12 cellular contexts compared by ENCODE assay signal in the genomic region with DNA sequence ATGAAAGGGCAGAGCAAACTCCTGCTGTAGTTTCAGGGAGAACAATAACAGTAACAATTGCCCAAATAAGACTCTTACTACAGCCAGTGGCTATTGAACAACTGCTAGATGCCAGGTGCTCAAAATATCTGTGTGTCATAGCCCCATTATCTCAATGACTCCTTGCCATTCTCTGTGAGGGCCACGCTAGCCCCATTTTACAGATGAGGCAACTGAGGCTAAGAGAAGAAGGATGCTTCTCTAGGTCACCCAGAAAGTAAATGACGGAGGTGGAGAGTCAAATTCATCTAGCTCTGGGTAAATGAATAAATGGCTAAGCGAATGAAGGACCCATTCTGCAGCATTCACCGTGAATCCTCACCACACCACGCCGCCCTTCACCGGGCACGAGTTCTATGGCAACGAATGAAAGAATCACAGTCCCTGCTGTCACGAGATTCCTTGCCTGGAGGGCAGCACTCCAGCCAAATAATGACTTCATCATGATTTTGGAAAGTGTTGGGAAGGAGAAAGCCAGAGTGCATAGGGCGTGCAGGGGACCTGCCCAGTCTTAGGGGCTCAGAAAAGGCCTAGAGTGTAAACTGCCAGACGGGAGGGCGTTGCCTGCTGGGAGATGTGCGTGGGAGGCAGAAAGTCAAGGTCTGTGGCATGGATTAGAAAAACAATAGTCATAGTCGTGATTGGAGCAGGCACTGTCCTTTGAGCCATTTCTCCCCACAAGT.
DNase-seq lines count a peak whose midpoint lies in the region; ATAC-seq, FAIRE-seq and TF ChIP-seq lines count a peak whose summit lies in the region.
"Had no signal": no experiment of that assay in that cellular context is flagged by ENCODE, and none has a peak within 500 bp of the region (broad histone marks: within the 10 kb centered on the region; RNA-seq: fewer than 3 reads in every experiment).

No MANE protein-coding gene starts in this region.

- peaks cover 83 to 94% of the 10 kb centered on the region in 2 experiments for H3K4me1 ChIP-seq in HCT116 (ENCODE audit: control insufficient read depth in 1 of 2, insufficient read depth in 2 of 2, low read length in 2 of 2)
- H3K4me1 ChIP-seq in kidney (ENCODE audit: control insufficient read depth in 1 of 2, insufficient read depth in 1 of 2, low read depth in 1 of 2, low read length in 2 of 2): peaks cover 0 to 9% of the 10 kb centered on the region in 2 donors
- peaks cover 32% of the 10 kb centered on the region for H3K4me1 ChIP-seq in suprapubic skin
- H3K4me1 ChIP-seq in mesendoderm (ENCODE audit: control insufficient read depth, low read depth, low read length): no peaks in the 10 kb centered on the region
- H3K4me1 ChIP-seq in CD8-positive, alpha-beta memory T cell (ENCODE audit: insufficient read depth, low read length): no peaks in the 10 kb centered on the region

- POLR2A ChIA-PET in HCT116 (lab: Charles Lee): interaction anchor here (1.6 to 4.0 kb wide), 2 partner anchors 13 to 296 kb away, joined by 3 to 10 read pairs; a partner anchor contains a TSS
- POLR2A ChIA-PET in CD8-positive, alpha-beta memory T cell (lab: Charles Lee): no interaction called here

- H3K79me1 ChIP-seq in mesendoderm (ENCODE audit: low read length): no peaks in the 10 kb centered on the region

- CTCF ChIA-PET in HCT116 (lab: Charles Lee): no interaction called here
- CTCF ChIA-PET in CD8-positive, alpha-beta memory T cell (lab: Charles Lee): no interaction called here

- peaks cover 2% of the 10 kb centered on the region for H3K36me3 Mint-ChIP-seq in effector memory CD8-positive, alpha-beta T cell (ENCODE audit: insufficient read depth)
- H3K36me3 Mint-ChIP-seq in CD8-positive, alpha-beta memory T cell: no peaks in the 10 kb centered on the region

- BruUV-seq in HCT116 (replicated peaks; lab: Mats Ljungman, UMichigan): no TSS peak

- H2BK120ac ChIP-seq in mesendoderm (ENCODE audit: low read depth, low read length): no peak overlapping the region

- TF ChIP-seq CTCF in HCT116 (IDR thresholded peaks at IDR 0.05 in 2 of 3, conservative IDR thresholded peaks at IDR 0.05 in 1 of 3; ENCODE audit: borderline replicate concordance in 1 of 3, insufficient read depth in 1 of 3, low read depth in 2 of 3, low read length in 2 of 3): no peak
- TF ChIP-seq CTCF in kidney (IDR thresholded peaks at IDR 0.05; ENCODE audit: borderline replicate concordance, extremely low read depth, insufficient read depth): no peak
- no peak for TF ChIP-seq CTCF in suprapubic skin (IDR thresholded peaks at IDR 0.05)

- H2AK5ac ChIP-seq in mesendoderm (ENCODE audit: low read length): no peak overlapping the region

- RAD21 ChIA-PET in HCT116 (lab: Charles Lee; ENCODE audit: low non-redundant PET in 1 of 2, low total read pairs in 2 of 2, uncharacterized antibody in 2 of 2, unreplicated experiment in 2 of 2): no interaction called here

- WGBS in suprapubic skin: 42% methylated on average over 15 of the region's 15 CpGs
- WGBS in mesendoderm (ENCODE audit: extremely low coverage, insufficient coverage, low lambda C conversion rate): no CpG with 5 or more reads among the region's 15 CpGs

- H3K9ac ChIP-seq in HCT116 (ENCODE audit: low read length) (peak overlapping the region; percentile 7; the same call in 1 of the 2 replicates), kidney (ENCODE audit: low read length in 2 of 2) (no peak overlapping the region), mesendoderm (ENCODE audit: low read length) (no peak overlapping the region)

- no peak overlapping the region for H3K18ac ChIP-seq in mesendoderm (ENCODE audit: low read length)

- H3K27ac ChIP-seq in HCT116 (ENCODE audit: low read depth, low read length) (peak overlapping the region; percentile 100), kidney (ENCODE audit: low read depth in 2 of 2, low read length in 2 of 2) (peak overlapping the region in 1 of 2 donors; percentile 25), suprapubic skin (peak overlapping the region; percentile 47), mesendoderm (ENCODE audit: low read depth, low read length) (no peak overlapping the region)
- no peak overlapping the region for H3K27ac ChIP-seq in CD8-positive, alpha-beta memory T cell (ENCODE audit: low read depth, low read length)

- TF ChIP-seq POLR2A in HCT116 (IDR thresholded peaks at IDR 0.05; ENCODE audit: borderline replicate concordance, extremely low read depth, insufficient read depth, insufficient read length) (no peak), suprapubic skin (IDR thresholded peaks at IDR 0.05) (no peak)

- H3K27me3 ChIP-seq in HCT116 (ENCODE audit: insufficient read depth, low read length) (no peaks in the 10 kb centered on the region), suprapubic skin (no peaks in the 10 kb centered on the region), mesendoderm (ENCODE audit: insufficient read depth, low read length, poor library complexity) (no peaks in the 10 kb centered on the region)
- H3K27me3 ChIP-seq in CD8-positive, alpha-beta memory T cell (ENCODE audit: insufficient read depth, low read length, poor library complexity, severe bottlenecking): no peaks in the 10 kb centered on the region

- no peak overlapping the region for H2BK5ac ChIP-seq in mesendoderm (ENCODE audit: low read length)

- no peak overlapping the region for H3K4me3 Mint-ChIP-seq in effector memory CD8-positive, alpha-beta T cell
- H3K4me3 Mint-ChIP-seq in CD8-positive, alpha-beta memory T cell: no peak overlapping the region

- H3K4me1 Mint-ChIP-seq in effector memory CD8-positive, alpha-beta T cell (ENCODE audit: low read depth in 2 of 2): peaks cover 4 to 6% of the 10 kb centered on the region in 2 donors
- H3K4me1 Mint-ChIP-seq in CD8-positive, alpha-beta memory T cell: peaks cover 0 to 4% (median 2%) of the 10 kb centered on the region in 3 donors

- H3K4me3 ChIP-seq in HCT116 (replicated peaks in 1 of 2; ENCODE audit: low read depth in 1 of 2, low read length in 2 of 2): no peak overlapping the region
- H3K4me3 ChIP-seq in kidney (ENCODE audit: low read length in 2 of 2): no peak overlapping the region
- no peak overlapping the region for H3K4me3 ChIP-seq in suprapubic skin
- no peak overlapping the region for H3K4me3 ChIP-seq in mesendoderm (ENCODE audit: low read length)
- no peak overlapping the region for H3K4me3 ChIP-seq in CD8-positive, alpha-beta memory T cell (ENCODE audit: low read length)
- H3K4me3 ChIP-seq: lung had no signal

- no peak overlapping the region for H3K23ac ChIP-seq in mesendoderm (ENCODE audit: low read length)

- H3K56ac ChIP-seq in mesendoderm (ENCODE audit: low read length): no peak overlapping the region

- TF ChIP-seq EP300 in suprapubic skin (IDR thresholded peaks at IDR 0.05): no peak

- H3K27ac Mint-ChIP-seq in effector memory CD8-positive, alpha-beta T cell: no peak overlapping the region
- H3K27ac Mint-ChIP-seq in CD8-positive, alpha-beta memory T cell: no peak overlapping the region

- no peak overlapping the region for H2BK15ac ChIP-seq in mesendoderm (replicated peaks; ENCODE audit: low read depth)

- no peaks in the 10 kb centered on the region for H4K20me1 ChIP-seq in HCT116 (ENCODE audit: insufficient read depth)

- H2AFZ ChIP-seq in HCT116 (ENCODE audit: low read depth, low read length, poor library complexity, severe bottlenecking): no peak overlapping the region

- H3K79me2 ChIP-seq in HCT116 (ENCODE audit: insufficient read depth, low read length) (no peaks in the 10 kb centered on the region), mesendoderm (ENCODE audit: control insufficient read depth, insufficient read depth, low read length) (no peaks in the 10 kb centered on the region)

- H3K4ac ChIP-seq in mesendoderm (ENCODE audit: low read depth, low read length): no peak overlapping the region

- no peak overlapping the region for H4K8ac ChIP-seq in mesendoderm (ENCODE audit: low read depth, low read length)

- peaks cover 0 to 9% of the 10 kb centered on the region in 2 experiments; a peak in 1 of 4 replicates for H3K9me3 ChIP-seq in HCT116 (ENCODE audit: control insufficient read depth in 1 of 2, insufficient read depth in 1 of 2, low read depth in 1 of 2, low read length in 2 of 2)
- H3K9me3 ChIP-seq in kidney (ENCODE audit: control insufficient read depth in 1 of 2, low read length in 2 of 2): peaks cover 0 to 4% of the 10 kb centered on the region in 2 donors
- no peaks in the 10 kb centered on the region for H3K9me3 ChIP-seq in suprapubic skin
- no peaks in the 10 kb centered on the region for H3K9me3 ChIP-seq in CD8-positive, alpha-beta memory T cell (ENCODE audit: low read length)

- H3K9me2 ChIP-seq in HCT116 (ENCODE audit: insufficient read depth): no peaks in the 10 kb centered on the region

- intact Hi-C loops in HCT116 (cut with micrococcal nuclease) (no loop called here), kidney (cut with DNase I) (no loop called here)

- FAIRE-seq in kidney (lab: Jason Lieb, UNC): no peak

- peak overlapping the region; percentile 45 for H3K4me2 ChIP-seq in HCT116 (ENCODE audit: low read length)
- H3K4me2 ChIP-seq in mesendoderm (ENCODE audit: low read length): no peak overlapping the region

- no peak for DNase-seq in HCT116 (ENCODE audit: low read depth, low spot score)
- DNase-seq in cerebellar cortex (ENCODE audit: low spot score): peak; percentile 61
- DNase-seq in kidney: peak; percentile 85
- DNase-seq in suprapubic skin (ENCODE audit: low spot score in 2 of 2): no peak
- DNase-seq in SKM-1 treated with dmso at 0.1 percent for 144 hours (lab: John Stamatoyannopoulos, UW; ENCODE audit: unreplicated experiment): no peak
- no peak for DNase-seq in mesendoderm
- no peak for DNase-seq in effector memory CD8-positive, alpha-beta T cell
- no peak for DNase-seq in CD8-positive, alpha-beta memory T cell
- DNase-seq: DND-41, NCI-H524, T-helper 1 cell had no signal

- no peak overlapping the region for H4K5ac ChIP-seq in mesendoderm (ENCODE audit: low read length)

- H3K9me3 Mint-ChIP-seq in effector memory CD8-positive, alpha-beta T cell: no peaks in the 10 kb centered on the region
- H3K9me3 Mint-ChIP-seq in CD8-positive, alpha-beta memory T cell: peaks cover 0 to 2% (median 0%) of the 10 kb centered on the region in 5 donors

- H3K36me3 ChIP-seq in HCT116 (ENCODE audit: control insufficient read depth in 1 of 2, insufficient read depth in 2 of 2, low read length in 2 of 2): no peaks in the 10 kb centered on the region
- H3K36me3 ChIP-seq in kidney (ENCODE audit: control insufficient read depth in 1 of 2, insufficient read depth in 2 of 2, low read length in 2 of 2): no peaks in the 10 kb centered on the region
- no peaks in the 10 kb centered on the region for H3K36me3 ChIP-seq in suprapubic skin
- no peaks in the 10 kb centered on the region for H3K36me3 ChIP-seq in mesendoderm (ENCODE audit: control insufficient read depth, insufficient read depth, low read length)
- H3K36me3 ChIP-seq in CD8-positive, alpha-beta memory T cell (ENCODE audit: insufficient read depth, low read length): no peaks in the 10 kb centered on the region

- peaks cover 0 to 19% of the 10 kb centered on the region in 2 donors for H3K27me3 Mint-ChIP-seq in effector memory CD8-positive, alpha-beta T cell
- peaks cover 0 to 5% of the 10 kb centered on the region in 2 donors for H3K27me3 Mint-ChIP-seq in CD8-positive, alpha-beta memory T cell

- ATAC-seq in HCT116: no peak
- ATAC-seq in effector memory CD8-positive, alpha-beta T cell (replicated peaks): no peak

- no peak for TF ChIP-seq RAD21 in HCT116 (IDR thresholded peaks at IDR 0.05; ENCODE audit: low read depth)

Comparison
In these comparisons a context has a peak if more than half of its experiments do, and no peak if none do; other contexts are left out.
1. DNase-seq: peak in cerebellar cortex (single experiment) and kidney (single experiment); none in HCT116 (single experiment), suprapubic skin (0 of 2), SKM-1 treated with dmso at 0.1 percent for 144 hours (single experiment), mesendoderm (single experiment), effector memory CD8-positive, alpha-beta T cell (0 of 3) and CD8-positive, alpha-beta memory T cell (0 of 5).
2. H3K27ac ChIP-seq: peak in HCT116 (single experiment) and suprapubic skin (single experiment); none in mesendoderm (single experiment) and CD8-positive, alpha-beta memory T cell (single experiment).